8 cellular contexts compared by ENCODE assay signal in the genomic region with DNA sequence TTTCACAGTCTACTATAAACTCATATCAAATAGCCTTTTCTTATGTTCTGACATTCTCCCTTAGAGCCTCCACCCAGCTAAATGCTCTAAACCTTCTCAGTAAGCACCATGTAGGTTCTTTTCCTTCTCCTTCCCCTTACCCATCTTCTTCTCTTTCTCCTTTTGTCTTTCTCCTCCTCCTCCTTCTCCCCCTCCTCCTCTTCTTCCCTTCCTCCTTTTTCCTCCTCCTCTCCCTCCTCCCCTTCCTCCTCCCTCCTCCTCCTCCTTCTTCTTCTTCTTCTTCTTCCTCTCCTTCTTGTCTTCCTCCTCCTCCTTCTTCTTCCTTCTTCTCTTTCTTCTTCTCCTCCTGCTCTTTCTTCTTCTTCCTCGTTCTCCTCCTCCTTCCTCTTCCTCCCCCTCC.
"Had no signal": no experiment of that assay in that cellular context is flagged by ENCODE, and none has a peak within 500 bp of the region (broad histone marks: within the 10 kb centered on the region; RNA-seq: fewer than 3 reads in every experiment).

No MANE protein-coding gene starts in this region.

- DNase-seq: GDM1, GF-D8 had no signal

- FAIRE-seq: G401.6, GM12878, GM12891, GM12892, GM18507, GM19239 had no signal

- ATAC-seq: GM12878 had no signal

- H3K4me3 ChIP-seq: GM12878 had no signal
